ENCODE assay signal across 9 cellular contexts in the genomic region with DNA sequence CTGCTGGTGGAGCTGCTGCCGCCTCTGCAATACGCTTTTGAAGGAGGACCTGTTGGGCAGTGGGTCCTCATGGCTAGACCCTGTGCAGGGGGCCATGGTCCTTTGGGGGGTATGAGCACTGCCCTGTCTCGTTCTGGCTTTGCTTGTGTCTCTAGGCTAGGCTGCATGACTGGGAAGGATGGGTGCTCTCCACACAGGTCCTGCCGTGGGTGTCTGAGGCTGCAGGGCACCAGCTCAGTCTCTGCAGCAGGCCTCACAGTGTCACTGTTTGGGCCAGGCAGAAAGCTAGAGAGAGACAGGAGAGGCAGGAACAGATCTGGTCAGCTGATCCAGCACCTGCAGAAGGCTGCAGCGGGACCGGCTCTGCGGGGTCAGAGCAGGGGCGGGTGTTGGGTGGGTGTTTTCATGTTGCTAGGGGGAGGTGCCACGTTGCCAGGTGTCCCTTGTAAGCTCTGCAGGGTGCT.
A peak's percentile ranks its signal among the peaks of the same experiment; 100 is the strongest.
DNase-seq lines count a peak whose midpoint lies in the region; ATAC-seq and TF ChIP-seq lines count a peak whose summit lies in the region.
"Had no signal": no experiment of that assay in that cellular context is flagged by ENCODE, and none has a peak within 500 bp of the region (broad histone marks: within the 10 kb centered on the region; RNA-seq: fewer than 3 reads in every experiment).

No MANE protein-coding gene starts in this region.

- ATAC-seq in HG03521 (IDR thresholded peaks at IDR 0.05; ENCODE audit: unreplicated experiment) (peak; percentile 46), GM18867 (IDR thresholded peaks at IDR 0.05; ENCODE audit: unreplicated experiment) (no peak)

- no peaks in the 10 kb centered on the region for H3K9me3 ChIP-seq in neural progenitor cell (ENCODE audit: low read depth)

- peak overlapping the region; percentile 31 for H3K27ac Mint-ChIP-seq in activated T-helper 1 cell treated with anti-CD3 and anti-CD28 coated beads, Interleukin-12 subunit alpha, Interleukin-12 subunit beta, Interleukin-2, Interleukin-4 antibody, amounts not matched to agents 30 ng/mL and 10 ng/mL and 1 ng/mL, durations not matched to agents 14 hours and 24 hours and 36 hours
- no peak overlapping the region for H3K27ac Mint-ChIP-seq in neural progenitor cell

- H3K79me2 ChIP-seq in neural progenitor cell (ENCODE audit: low read depth): no peaks in the 10 kb centered on the region

- TF ChIP-seq CTCF in neural progenitor cell (IDR thresholded peaks at IDR 0.05): no peak

- H3K9ac ChIP-seq in neural progenitor cell: no peak overlapping the region

- DNase-seq in NCI-H1417 (lab: John Stamatoyannopoulos, UW) (peak in 2 of 3 experiments; percentile 51 to 74), NCI-H1417 treated with DMSO at 0.1 percent for 48 hours (lab: John Stamatoyannopoulos, UW) (no peak), neural progenitor cell (ENCODE audit: low spot score) (no peak), activated gamma-delta T cell (lab: John Stamatoyannopoulos, UW) (no peak), HK-2 (ENCODE audit: unreplicated experiment) (no peak)
- DNase-seq in activated T-helper 1 cell treated with anti-CD3 and anti-CD28 coated beads, Interleukin-12 subunit alpha, Interleukin-12 subunit beta, Interleukin-2, Interleukin-4 antibody, amounts not matched to agents 30 ng/mL and 10 ng/mL and 1 ng/mL, durations not matched to agents 14 hours and 24 hours and 36 hours (ENCODE audit: low spot score): no peak
- DNase-seq: MV-4-11 had no signal

- intact Hi-C loops in activated T-helper 1 cell treated with anti-CD3 and anti-CD28 coated beads, Interleukin-12 subunit alpha, Interleukin-12 subunit beta, Interleukin-2, Interleukin-4 antibody, amounts not matched to agents 30 ng/mL and 10 ng/mL and 1 ng/mL, durations not matched to agents 14 hours and 24 hours and 36 hours (cut with micrococcal nuclease): no loop called here

- peaks cover 35% of the 10 kb centered on the region for H3K4me1 ChIP-seq in neural progenitor cell

- H3K27me3 Mint-ChIP-seq in activated T-helper 1 cell treated with anti-CD3 and anti-CD28 coated beads, Interleukin-12 subunit alpha, Interleukin-12 subunit beta, Interleukin-2, Interleukin-4 antibody, amounts not matched to agents 30 ng/mL and 10 ng/mL and 1 ng/mL, durations not matched to agents 14 hours and 24 hours and 36 hours (ENCODE audit: insufficient read depth): no peaks in the 10 kb centered on the region
- peaks cover 4% of the 10 kb centered on the region for H3K27me3 Mint-ChIP-seq in neural progenitor cell (ENCODE audit: insufficient read depth, low read depth)

- peak overlapping the region; percentile 42 for H3K4me2 ChIP-seq in neural progenitor cell

- peaks cover 25% of the 10 kb centered on the region for H3K4me1 Mint-ChIP-seq in activated T-helper 1 cell treated with anti-CD3 and anti-CD28 coated beads, Interleukin-12 subunit alpha, Interleukin-12 subunit beta, Interleukin-2, Interleukin-4 antibody, amounts not matched to agents 30 ng/mL and 10 ng/mL and 1 ng/mL, durations not matched to agents 14 hours and 24 hours and 36 hours (ENCODE audit: low read depth)
- peaks cover 44% of the 10 kb centered on the region for H3K4me1 Mint-ChIP-seq in neural progenitor cell

- no peak overlapping the region for H3K27ac ChIP-seq in neural progenitor cell

- H3K36me3 ChIP-seq in neural progenitor cell: no peaks in the 10 kb centered on the region

- no peak overlapping the region for H3K4me3 Mint-ChIP-seq in activated T-helper 1 cell treated with anti-CD3 and anti-CD28 coated beads, Interleukin-12 subunit alpha, Interleukin-12 subunit beta, Interleukin-2, Interleukin-4 antibody, amounts not matched to agents 30 ng/mL and 10 ng/mL and 1 ng/mL, durations not matched to agents 14 hours and 24 hours and 36 hours
- H3K4me3 Mint-ChIP-seq in neural progenitor cell: no peak overlapping the region

- peaks cover 6% of the 10 kb centered on the region for H4K20me1 ChIP-seq in neural progenitor cell (ENCODE audit: low read depth)

- H2AFZ ChIP-seq in neural progenitor cell (replicated peaks): no peak overlapping the region

- no peaks in the 10 kb centered on the region for H3K9me3 Mint-ChIP-seq in activated T-helper 1 cell treated with anti-CD3 and anti-CD28 coated beads, Interleukin-12 subunit alpha, Interleukin-12 subunit beta, Interleukin-2, Interleukin-4 antibody, amounts not matched to agents 30 ng/mL and 10 ng/mL and 1 ng/mL, durations not matched to agents 14 hours and 24 hours and 36 hours
- H3K9me3 Mint-ChIP-seq in neural progenitor cell: no peaks in the 10 kb centered on the region

- H3F3A ChIP-seq in neural progenitor cell (ENCODE audit: low read depth): peaks cover 33% of the 10 kb centered on the region

- peaks cover 25% of the 10 kb centered on the region for H3K27me3 ChIP-seq in neural progenitor cell

- H3K36me3 Mint-ChIP-seq in activated T-helper 1 cell treated with anti-CD3 and anti-CD28 coated beads, Interleukin-12 subunit alpha, Interleukin-12 subunit beta, Interleukin-2, Interleukin-4 antibody, amounts not matched to agents 30 ng/mL and 10 ng/mL and 1 ng/mL, durations not matched to agents 14 hours and 24 hours and 36 hours (ENCODE audit: low read depth): no peaks in the 10 kb centered on the region
- no peaks in the 10 kb centered on the region for H3K36me3 Mint-ChIP-seq in neural progenitor cell

- H3K4me3 ChIP-seq in neural progenitor cell: no peak overlapping the region

Comparison
In these comparisons a context has a peak if more than half of its experiments do, and no peak if none do; other contexts are left out.
1. DNase-seq: peak in NCI-H1417 (2 of 3); none in NCI-H1417 treated with DMSO at 0.1 percent for 48 hours (single experiment), activated T-helper 1 cell treated with anti-CD3 and anti-CD28 coated beads, Interleukin-12 subunit alpha, Interleukin-12 subunit beta, Interleukin-2, Interleukin-4 antibody, amounts not matched to agents 30 ng/mL and 10 ng/mL and 1 ng/mL, durations not matched to agents 14 hours and 24 hours and 36 hours (single experiment), neural progenitor cell (single experiment), activated gamma-delta T cell (single experiment) and HK-2 (single experiment).